9 cellular contexts compared by ENCODE assay signal in genomic region chr2:38601061-38601460, GRCh38. TPM values are rescaled to one million over a fixed set of nuclear protein-coding genes. Genes with fewer than 3 reads are reported as not detected.
DNase-seq lines count a peak whose midpoint lies in the region; TF ChIP-seq lines count a peak whose summit lies in the region.
"Had no signal": no experiment of that assay in that cellular context is flagged by ENCODE, and none has a peak within 500 bp of the region (broad histone marks: within the 10 kb centered on the region; RNA-seq: fewer than 3 reads in every experiment).

No MANE protein-coding gene starts in this region.

- H3K4me1 Mint-ChIP-seq in progenitor cell of endocrine pancreas (ENCODE audit: low read depth), result peaks cover 45% of the 10 kb centered on the region

- no peak for TF ChIP-seq CTCF in epithelial cell of proximal tubule (conservative IDR thresholded peaks at IDR 0.05; ENCODE audit: low read depth, low read length)
- TF ChIP-seq CTCF in progenitor cell of endocrine pancreas (IDR thresholded peaks at IDR 0.05; ENCODE audit: unreplicated experiment), result no peak

- no peaks in the 10 kb centered on the region for H3K9me3 Mint-ChIP-seq in progenitor cell of endocrine pancreas (ENCODE audit: low read depth)

- H3K4me3 ChIP-seq in GM08714 (ENCODE audit: low read length), result peak overlapping the region; percentile 74; the same call in 1 of the 2 replicates
- H3K4me3 ChIP-seq in epithelial cell of proximal tubule (ENCODE audit: low read depth, low read length), result peak overlapping the region; percentile 89

- no peaks in the 10 kb centered on the region for H3K27me3 Mint-ChIP-seq in progenitor cell of endocrine pancreas

- H3K36me3 Mint-ChIP-seq in progenitor cell of endocrine pancreas (ENCODE audit: insufficient read depth), result peaks cover under 1% of the 10 kb centered on the region

- H3K4me3 Mint-ChIP-seq in progenitor cell of endocrine pancreas (ENCODE audit: low read depth), result peak overlapping the region; percentile 93

- no peak overlapping the region for H3K27ac ChIP-seq in caudate nucleus (ENCODE audit: low read depth, low read length)

- DNase-seq in RKO (ENCODE audit: low spot score) (peak; percentile 28), epithelial cell of proximal tubule (ENCODE audit: low read depth) (no peak), progenitor cell of endocrine pancreas (ENCODE audit: low spot score, unreplicated experiment) (no peak), amniotic stem cell (lab: John Stamatoyannopoulos, UW) (no peak), caudate nucleus (lab: John Stamatoyannopoulos, UW) (no peak), DMS114 treated with DMSO at 0.1 percent for 48 hours (lab: John Stamatoyannopoulos, UW; ENCODE audit: unreplicated experiment) (no peak)
- no peak for DNase-seq in stimulated activated CD4-positive, alpha-beta T cell treated with anti-CD3 and anti-CD28 coated beads, Interleukin-15, amount 100 ng/mL, for 24 hours
- DNase-seq: GOT3 had no signal

- peak overlapping the region; percentile 95 for H3K27ac Mint-ChIP-seq in progenitor cell of endocrine pancreas

RNA-seq across cellular contexts. Expression of gene HNRNPLL, which starts 1.7 kb away (rescaled TPM):
- total RNA-seq in epithelial cell of proximal tubule, result 27.1 and 29.6 TPM in 2 replicates
- 119 and 122 TPM in 2 replicates for total RNA-seq in progenitor cell of endocrine pancreas
